ENCODE assay signal across 26 cellular contexts in genomic region chr10:92868557-92868956, GRCh38.
"Had no signal": no experiment of that assay in that cellular context is flagged by ENCODE, and none has a peak within 500 bp of the region (broad histone marks: within the 10 kb centered on the region; RNA-seq: fewer than 3 reads in every experiment).

No MANE protein-coding gene starts in this region.

- FAIRE-seq: islet of Langerhans, kidney, small intestine had no signal

- H3K9ac ChIP-seq: neural progenitor cell had no signal

- H3K27ac ChIP-seq: left ventricle myocardium inferior, neural progenitor cell, ovary, sigmoid colon, tibial nerve, uterus had no signal

- H3K9me3 ChIP-seq: left ventricle myocardium inferior, ovary, sigmoid colon, spleen, tibial nerve, uterus had no signal

- H3K4me3 ChIP-seq: left ventricle myocardium inferior, lung, neural progenitor cell, ovary, sigmoid colon, spleen, tibial nerve, uterus had no signal

- H2AFZ ChIP-seq: neural progenitor cell had no signal

- H3K36me3 Mint-ChIP-seq: immature natural killer cell; natural killer cell; stimulated activated effector memory CD8-positive, alpha-beta T cell treated with anti-CD3 and anti-CD28 coated beads, Interleukin-12 subunit alpha, Interleukin-12 subunit beta, amount 100 ng/mL, for 72 hours had no signal

- H3K4me3 Mint-ChIP-seq: immature natural killer cell; mesothelial cell of epicardium; natural killer cell; nephron progenitor cell; neural progenitor cell; stimulated activated effector memory CD8-positive, alpha-beta T cell treated with anti-CD3 and anti-CD28 coated beads, Interleukin-12 subunit alpha, Interleukin-12 subunit beta, amount 100 ng/mL, for 72 hours; stimulated activated naive CD8-positive, alpha-beta T cell treated with anti-CD3 and anti-CD28 coated beads, Interleukin-15, amount 100 ng/mL, for 72 hours; type B pancreatic cell had no signal

- ATAC-seq: natural killer cell; right cardiac atrium; stimulated activated effector memory CD8-positive, alpha-beta T cell treated with anti-CD3 and anti-CD28 coated beads, Interleukin-12 subunit alpha, Interleukin-12 subunit beta, amount 100 ng/mL, for 72 hours; stimulated activated naive CD8-positive, alpha-beta T cell treated with anti-CD3 and anti-CD28 coated beads, Interleukin-15, amount 100 ng/mL, for 72 hours had no signal

- H3K4me1 Mint-ChIP-seq: mesothelial cell of epicardium; nephron progenitor cell; neural progenitor cell; stimulated activated effector memory CD8-positive, alpha-beta T cell treated with anti-CD3 and anti-CD28 coated beads, Interleukin-12 subunit alpha, Interleukin-12 subunit beta, amount 100 ng/mL, for 72 hours had no signal

- H3K27me3 Mint-ChIP-seq: naive B cell; progenitor cell of endocrine pancreas; stimulated activated naive CD8-positive, alpha-beta T cell treated with anti-CD3 and anti-CD28 coated beads, Interleukin-15, amount 100 ng/mL, for 72 hours; type B pancreatic cell had no signal

- H3K4me2 ChIP-seq: neural progenitor cell had no signal

- H3K27me3 ChIP-seq: neural progenitor cell, ovary, sigmoid colon, spleen, tibial nerve, uterus had no signal

- H3K36me3 ChIP-seq: left ventricle myocardium inferior, neural progenitor cell, ovary, sigmoid colon, spleen, tibial nerve, uterus had no signal

- H3K27ac Mint-ChIP-seq: immature natural killer cell; mesothelial cell of epicardium; natural killer cell; nephron progenitor cell; neural progenitor cell; progenitor cell of endocrine pancreas; stimulated activated effector memory CD8-positive, alpha-beta T cell treated with anti-CD3 and anti-CD28 coated beads, Interleukin-12 subunit alpha, Interleukin-12 subunit beta, amount 100 ng/mL, for 72 hours; stimulated activated naive CD8-positive, alpha-beta T cell treated with anti-CD3 and anti-CD28 coated beads, Interleukin-15, amount 100 ng/mL, for 72 hours; type B pancreatic cell had no signal

- H3K9me3 Mint-ChIP-seq: immature natural killer cell; naive B cell; natural killer cell; stimulated activated effector memory CD8-positive, alpha-beta T cell treated with anti-CD3 and anti-CD28 coated beads, Interleukin-12 subunit alpha, Interleukin-12 subunit beta, amount 100 ng/mL, for 72 hours; stimulated activated naive CD8-positive, alpha-beta T cell treated with anti-CD3 and anti-CD28 coated beads, Interleukin-15, amount 100 ng/mL, for 72 hours; type B pancreatic cell had no signal

- DNase-seq: hypothalamus; immature natural killer cell; kidney; left ventricle myocardium inferior; mesendoderm; naive B cell; natural killer cell; nephron progenitor cell; ovary; right cardiac atrium; sigmoid colon; small intestine; spleen; stimulated activated CD4-positive, alpha-beta T cell treated with anti-CD3 and anti-CD28 coated beads, Interleukin-4, amount 100 ng/mL, for 24 hours; stimulated activated naive CD4-positive, alpha-beta T cell treated with Interleukin-2 at 50 U/mL for 16 hours; stimulated activated naive CD8-positive, alpha-beta T cell treated with anti-CD3 and anti-CD28 coated beads, Interleukin-15, amount 100 ng/mL, for 72 hours; substantia nigra; uterus had no signal

- H3K4me1 ChIP-seq: neural progenitor cell, sigmoid colon, uterus had no signal
